1 cellular context compared by ENCODE assay signal in genomic region chr21:45678790-45679189, GRCh38. TPM values are rescaled to one million over a fixed set of nuclear protein-coding genes. Genes with fewer than 3 reads are reported as not detected.
"Had no signal": no experiment of that assay in that cellular context is flagged by ENCODE, and none has a peak within 500 bp of the region (broad histone marks: within the 10 kb centered on the region; RNA-seq: fewer than 3 reads in every experiment).

No MANE protein-coding gene starts in this region.

RNA-seq across cellular contexts. Expression of gene PCBP3, which starts 35.3 kb away (rescaled TPM):
- total RNA-seq: HFFc6 had no signal
